ENCODE assay signal across 8 cellular contexts in genomic region chr19:47746129-47746528, GRCh38. TPM values are rescaled to one million over a fixed set of nuclear protein-coding genes. Genes with fewer than 3 reads are reported as not detected.
A peak's percentile ranks its signal among the peaks of the same experiment; 100 is the strongest.
DNase-seq lines count a peak whose midpoint lies in the region; ATAC-seq, FAIRE-seq and TF ChIP-seq lines count a peak whose summit lies in the region.
"Not testable (repeated sequence)": the region's sequence is repeated elsewhere in the genome, so short reads cannot be mapped to it uniquely, and the experiment has no call there.
"Had no signal": no experiment of that assay in that cellular context is flagged by ENCODE, and none has a peak within 500 bp of the region (broad histone marks: within the 10 kb centered on the region; RNA-seq: fewer than 3 reads in every experiment).

No MANE protein-coding gene starts in this region.

- CTCF ChIA-PET in HEK293 (lab: Yijun Ruan, JAX) = interaction anchor here (0.5 to 5.1 kb wide), 10 partner anchors 20 to 461 kb away, joined by 3 to 73 read pairs (median 6); partner anchors contain the start of gene EHD2

- H3K79me1 ChIP-seq in neuronal stem cell (ENCODE audit: low read depth, low read length) = peaks cover 18% of the 10 kb centered on the region

- H2BK12ac ChIP-seq in neuronal stem cell (ENCODE audit: low read length) = not testable (repeated sequence)

- not testable (repeated sequence) for H3K27ac ChIP-seq in HEK293 (ENCODE audit: extremely low read depth, low read depth, low read length); WERI-Rb-1; neuronal stem cell (replicated peaks; ENCODE audit: low read length); upper lobe of right lung
- H3K27ac ChIP-seq in right atrium auricular region = peak overlapping the region in 1 of 2 donors; percentile 97

- not testable (repeated sequence) for H2AK5ac ChIP-seq in neuronal stem cell (ENCODE audit: low read depth, low read length)

- not testable (repeated sequence) for H2BK5ac ChIP-seq in neuronal stem cell (ENCODE audit: low read length)

- FAIRE-seq in bronchial epithelial cell (lab: Jason Lieb, UNC) = not testable (repeated sequence)

- H4K8ac ChIP-seq in neuronal stem cell (ENCODE audit: low read depth, low read length) = not testable (repeated sequence)

- H3K23ac ChIP-seq in neuronal stem cell (ENCODE audit: low read depth, low read length, poor library complexity) = not testable (repeated sequence)

- not testable (repeated sequence) for H3K4me1 ChIP-seq in HEK293 (ENCODE audit: control insufficient read depth, insufficient read depth, low read length); neuronal stem cell (ENCODE audit: control insufficient read depth in 2 of 2, insufficient read depth in 1 of 2, low read depth in 1 of 2, low read length in 2 of 2)
- peaks cover 0 to 45% of the 10 kb centered on the region in 2 donors for H3K4me1 ChIP-seq in right atrium auricular region
- H3K4me1 ChIP-seq in upper lobe of right lung = peaks cover 35% of the 10 kb centered on the region

- H3K18ac ChIP-seq in neuronal stem cell (ENCODE audit: low read length) = not testable (repeated sequence)

- H2BK120ac ChIP-seq in neuronal stem cell (ENCODE audit: low read depth, low read length) = not testable (repeated sequence)

- not testable (repeated sequence) for H3K27me3 ChIP-seq in WERI-Rb-1 (ENCODE audit: insufficient read depth, low read depth, severe bottlenecking); bronchial epithelial cell (ENCODE audit: control insufficient read depth, insufficient read depth, low read length); right atrium auricular region; neuronal stem cell (ENCODE audit: control insufficient read depth in 3 of 3, insufficient read depth in 3 of 3, low read depth in 1 of 3, low read length in 3 of 3); upper lobe of right lung

- H3K36me3 ChIP-seq in HEK293 (ENCODE audit: control insufficient read depth in 2 of 2, insufficient read depth in 1 of 2, low read length in 2 of 2) (peaks cover 40 to 43% of the 10 kb centered on the region in 2 experiments), WERI-Rb-1 (peaks cover 45% of the 10 kb centered on the region), bronchial epithelial cell (ENCODE audit: control insufficient read depth, insufficient read depth, low read length) (peaks cover 39% of the 10 kb centered on the region), right atrium auricular region (peaks cover 47% of the 10 kb centered on the region), neuronal stem cell (replicated peaks in 1 of 2; ENCODE audit: control insufficient read depth in 2 of 2, insufficient read depth in 2 of 2, low read length in 2 of 2) (peaks cover 30 to 45% of the 10 kb centered on the region in 2 donors), upper lobe of right lung (peaks cover 54% of the 10 kb centered on the region)

- POLR2A ChIA-PET in HEK293 (lab: Yijun Ruan, JAX) = interaction anchor here (0.6 to 2.3 kb wide), 4 partner anchors 9 to 77 kb away, joined by 4 to 7 read pairs (median 6); partner anchors contain the start of gene EHD2

- not testable (repeated sequence) for H4K91ac ChIP-seq in neuronal stem cell (ENCODE audit: low read depth, low read length, poor library complexity)

- ATAC-seq in upper lobe of right lung = not testable (repeated sequence)

- H3K4me3 ChIP-seq in HEK293 (ENCODE audit: low read depth, low read length) (peak overlapping the region; percentile 88), WERI-Rb-1 (ENCODE audit: low read depth, low read length) (peak overlapping the region; percentile 82), bronchial epithelial cell (ENCODE audit: low read depth, low read length) (peak overlapping the region; percentile 77), right atrium auricular region (peak overlapping the region; percentile 75 to 76), neuronal stem cell (ENCODE audit: low read length in 2 of 2) (peak overlapping the region in 1 of 2 donors; percentile 77), upper lobe of right lung (peak overlapping the region; percentile 77)

- H3K9me3 ChIP-seq in HEK293 (ENCODE audit: control insufficient read depth, insufficient read depth, low read depth, low read length); WERI-Rb-1 (ENCODE audit: severe bottlenecking); right atrium auricular region; neuronal stem cell (replicated peaks in 1 of 2; ENCODE audit: control insufficient read depth in 2 of 2, insufficient read depth in 1 of 2, low read depth in 1 of 2, low read length in 2 of 2); upper lobe of right lung: not testable (repeated sequence)

- H3K4me2 ChIP-seq in neuronal stem cell (ENCODE audit: insufficient read depth, low read length, poor library complexity, severe bottlenecking) = peak overlapping the region; percentile 40

- H3K4ac ChIP-seq in neuronal stem cell (ENCODE audit: low read length) = not testable (repeated sequence)

- intact Hi-C loops in upper lobe of right lung (cut with DNase I) = not testable (repeated sequence)

- not testable (repeated sequence) for H3K14ac ChIP-seq in neuronal stem cell (ENCODE audit: low read length)

- not testable (repeated sequence) for H2BK15ac ChIP-seq in neuronal stem cell (ENCODE audit: low read length)

- not testable (repeated sequence) for H2AFZ ChIP-seq in neuronal stem cell (ENCODE audit: low read length)

- DNase-seq in WERI-Rb-1; bronchial epithelial cell (ENCODE audit: low read depth); right atrium auricular region (ENCODE audit: low spot score); neuronal stem cell (ENCODE audit: low spot score); upper lobe of right lung: not testable (repeated sequence)

- no CpG with 5 or more reads among the region's 17 CpGs for WGBS in neuronal stem cell (ENCODE audit: extremely low coverage in 2 of 2, insufficient read length in 2 of 2, insufficient replicate concordance in 1 of 2), 2 donors

- H3K9ac ChIP-seq in neuronal stem cell (ENCODE audit: low read depth, low read length, poor library complexity) = not testable (repeated sequence)

- TF ChIP-seq CTCF in HEK293 (tag by site-specific recombination; IDR thresholded peaks at IDR 0.05); WERI-Rb-1 (IDR thresholded peaks at IDR 0.05; ENCODE audit: low read depth, low read length); bronchial epithelial cell (IDR thresholded peaks at IDR 0.05; ENCODE audit: insufficient read depth, low read length, severe bottlenecking); right atrium auricular region (IDR thresholded peaks at IDR 0.05); upper lobe of right lung (IDR thresholded peaks at IDR 0.05): not testable (repeated sequence)

RNA-seq across cellular contexts. Expression of gene NOP53, which starts 0.8 kb away (rescaled TPM):
- total RNA-seq in bronchial epithelial cell = 112 and 121 TPM in 2 replicates
- total RNA-seq in right atrium auricular region = 100 to 1,000 TPM; 143 to 243 TPM
- polyA plus RNA-seq in neuronal stem cell (2013, experiment 1 of 2) = 401 TPM
- polyA plus RNA-seq in neuronal stem cell (2013, experiment 2 of 2) = 405 TPM
- 260 TPM for total RNA-seq in upper lobe of right lung

RNA-seq across cellular contexts. Expression of gene SELENOW, which starts 32.4 kb away (rescaled TPM):
- 149 and 175 TPM in 2 replicates for total RNA-seq in bronchial epithelial cell
- 1,000 to 10,000 TPM; 1,458 to 1,507 TPM for total RNA-seq in right atrium auricular region
- polyA plus RNA-seq in neuronal stem cell (2013, experiment 1 of 2) = 198 TPM
- polyA plus RNA-seq in neuronal stem cell (2013, experiment 2 of 2) = 189 TPM
- 262 TPM for total RNA-seq in upper lobe of right lung

RNA-seq across cellular contexts. Expression of gene EHD2, which starts 32.9 kb away (rescaled TPM):
- total RNA-seq in bronchial epithelial cell (53.4 and 67.5 TPM in 2 replicates), right atrium auricular region (10 to 100 TPM; 44.9 to 70.3 TPM), upper lobe of right lung (210 TPM)
- polyA plus RNA-seq in neuronal stem cell (2013, experiment 1 of 2) = 2.5 TPM
- 2.3 TPM for polyA plus RNA-seq in neuronal stem cell (2013, experiment 2 of 2)

RNA-seq across cellular contexts. Expression of gene TPRX1, which starts 58.2 kb away (rescaled TPM):
- total RNA-seq in bronchial epithelial cell (not detected in 2 replicates), right atrium auricular region (not detected), upper lobe of right lung (not detected)
- polyA plus RNA-seq in neuronal stem cell (2013, experiment 1 of 2) = not detected
- not detected for polyA plus RNA-seq in neuronal stem cell (2013, experiment 2 of 2)
- total RNA-seq: cerebellum, subcutaneous adipose tissue had no signal
